ENCODE assay signal across 14 cellular contexts in the genomic region with DNA sequence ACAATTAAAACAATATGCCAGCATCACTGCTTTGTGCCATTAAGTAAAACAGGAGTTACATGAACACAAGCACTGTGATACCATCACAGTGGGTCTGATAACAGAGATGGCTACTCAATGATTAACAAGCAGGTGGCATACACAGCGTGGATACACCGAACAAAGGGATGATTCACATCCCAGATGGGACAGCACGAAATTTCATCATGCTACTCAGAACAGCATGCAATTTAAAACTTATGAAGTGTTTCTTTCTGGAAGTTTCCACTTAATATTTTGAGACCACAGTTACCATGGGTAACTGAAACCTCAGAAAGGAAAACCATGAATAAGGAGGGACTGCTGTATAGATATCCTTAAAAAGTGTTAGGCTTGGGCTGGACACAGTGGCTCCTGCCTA. TPM values are rescaled to one million over a fixed set of nuclear protein-coding genes. Genes with fewer than 3 reads are reported as not detected.
DNase-seq lines count a peak whose midpoint lies in the region; FAIRE-seq and TF ChIP-seq lines count a peak whose summit lies in the region.
"Had no signal": no experiment of that assay in that cellular context is flagged by ENCODE, and none has a peak within 500 bp of the region (broad histone marks: within the 10 kb centered on the region; RNA-seq: fewer than 3 reads in every experiment).

No MANE protein-coding gene starts in this region.

- no peaks in the 10 kb centered on the region for H3K9me3 Mint-ChIP-seq in activated naive CD4-positive, alpha-beta T cell treated with anti-CD3 and anti-CD28 coated beads, Interleukin-2, amount 10 ng/mL, durations not matched to agents 7 days and 5 days
- H3K9me3 Mint-ChIP-seq in astrocyte (ENCODE audit: unreplicated experiment), result no peaks in the 10 kb centered on the region
- H3K9me3 Mint-ChIP-seq: naive thymus-derived CD4-positive, alpha-beta T cell had no signal

- peak; percentile 65 for FAIRE-seq in astrocyte (lab: Jason Lieb, UNC)
- FAIRE-seq in frontal cortex (lab: Jason Lieb, UNC), result no peak
- FAIRE-seq: endometrium had no signal

- peak overlapping the region; percentile 5 for H3K27ac Mint-ChIP-seq in activated naive CD4-positive, alpha-beta T cell treated with anti-CD3 and anti-CD28 coated beads, Interleukin-2, amount 10 ng/mL, durations not matched to agents 7 days and 5 days
- H3K27ac Mint-ChIP-seq in astrocyte (ENCODE audit: unreplicated experiment), result peak overlapping the region; percentile 90

- no peak overlapping the region for H3K4me3 Mint-ChIP-seq in activated naive CD4-positive, alpha-beta T cell treated with anti-CD3 and anti-CD28 coated beads, Interleukin-2, amount 10 ng/mL, durations not matched to agents 7 days and 5 days
- no peak overlapping the region for H3K4me3 Mint-ChIP-seq in astrocyte (ENCODE audit: unreplicated experiment)
- H3K4me3 Mint-ChIP-seq: naive thymus-derived CD4-positive, alpha-beta T cell had no signal

- no peak for TF ChIP-seq CTCF in astrocyte (IDR thresholded peaks at IDR 0.05; ENCODE audit: insufficient read depth, low read depth, low read length)

- no peak overlapping the region for H3K9ac ChIP-seq in astrocyte (ENCODE audit: low read length)

- peaks cover 35% of the 10 kb centered on the region for H3K36me3 Mint-ChIP-seq in activated naive CD4-positive, alpha-beta T cell treated with anti-CD3 and anti-CD28 coated beads, Interleukin-2, amount 10 ng/mL, durations not matched to agents 7 days and 5 days
- no peaks in the 10 kb centered on the region for H3K36me3 Mint-ChIP-seq in astrocyte (ENCODE audit: low read depth, unreplicated experiment)

- no peak overlapping the region for H3K4me3 ChIP-seq in astrocyte (ENCODE audit: insufficient read depth, low read depth, low read length)
- H3K4me3 ChIP-seq: skin epidermis, vagina had no signal

- H3K27ac ChIP-seq in astrocyte (ENCODE audit: low read depth, low read length) (no peak overlapping the region), substantia nigra (ENCODE audit: low read depth, low read length, poor library complexity, severe bottlenecking) (peak overlapping the region; percentile 35)
- H3K27ac ChIP-seq: vagina had no signal

- intact Hi-C loops in posterior vena cava (cut with DNase I), result no loop called here

- no peak overlapping the region for H2AFZ ChIP-seq in astrocyte (ENCODE audit: low read depth, low read length)

- CTCF ChIA-PET in activated naive CD4-positive, alpha-beta T cell treated with anti-CD3 and anti-CD28 coated beads, Interleukin-2, amount 10 ng/mL, durations not matched to agents 7 days and 5 days (lab: Charles Lee), result no interaction called here

- H3K4me1 ChIP-seq in astrocyte (ENCODE audit: insufficient read depth, low read length), result no peaks in the 10 kb centered on the region
- H3K4me1 ChIP-seq: vagina had no signal

- H3K27me3 ChIP-seq in astrocyte (ENCODE audit: insufficient read depth, low read length), result no peaks in the 10 kb centered on the region
- H3K27me3 ChIP-seq: vagina had no signal

- no peaks in the 10 kb centered on the region for H3K79me2 ChIP-seq in astrocyte (ENCODE audit: insufficient read depth, low read length)

- peaks cover 9% of the 10 kb centered on the region for H3K36me3 ChIP-seq in astrocyte (ENCODE audit: insufficient read depth, low read length)

- no peaks in the 10 kb centered on the region for H3K9me3 ChIP-seq in astrocyte (ENCODE audit: insufficient read depth, low read depth, low read length)
- H3K9me3 ChIP-seq: vagina had no signal

- DNase-seq in activated naive CD4-positive, alpha-beta T cell treated with anti-CD3 and anti-CD28 coated beads, Interleukin-2, amount 10 ng/mL, durations not matched to agents 7 days and 5 days, result no peak
- DNase-seq in activated naive CD4-positive, alpha-beta T cell treated with Interleukin-2 at 50 U/mL for 16 hours, result no peak
- DNase-seq in astrocyte (ENCODE audit: low read depth) (peak; percentile 57), foreskin melanocyte (peak; percentile 63), substantia nigra (lab: John Stamatoyannopoulos, UW) (peak in 6 of 49 donors; percentile 5 to 41 (median 11)), NCI-H1105 treated with DMSO at 0.1 percent for 48 hours (lab: John Stamatoyannopoulos, UW) (no peak), frontal cortex (ENCODE audit: low spot score in 2 of 2) (no peak), posterior vena cava (ENCODE audit: low spot score) (no peak)
- DNase-seq: Kasumi-1; naive thymus-derived CD4-positive, alpha-beta T cell; T1000 had no signal

- H3K4me2 ChIP-seq in astrocyte (ENCODE audit: low read length), result no peak overlapping the region

- no peaks in the 10 kb centered on the region for H3K27me3 Mint-ChIP-seq in activated naive CD4-positive, alpha-beta T cell treated with anti-CD3 and anti-CD28 coated beads, Interleukin-2, amount 10 ng/mL, durations not matched to agents 7 days and 5 days
- no peaks in the 10 kb centered on the region for H3K27me3 Mint-ChIP-seq in astrocyte (ENCODE audit: low read depth, unreplicated experiment)
- H3K27me3 Mint-ChIP-seq: naive thymus-derived CD4-positive, alpha-beta T cell had no signal

- no peaks in the 10 kb centered on the region for H4K20me1 ChIP-seq in astrocyte (ENCODE audit: insufficient read depth, low read length)

- no peaks in the 10 kb centered on the region for H3K4me1 Mint-ChIP-seq in activated naive CD4-positive, alpha-beta T cell treated with anti-CD3 and anti-CD28 coated beads, Interleukin-2, amount 10 ng/mL, durations not matched to agents 7 days and 5 days
- H3K4me1 Mint-ChIP-seq in astrocyte (ENCODE audit: low read depth, unreplicated experiment), result no peaks in the 10 kb centered on the region
- H3K4me1 Mint-ChIP-seq: naive thymus-derived CD4-positive, alpha-beta T cell had no signal

RNA-seq across cellular contexts. Expression of a gene that starts 44.5 kb away (rescaled TPM):
- total RNA-seq in astrocyte (10.3 and 12.4 TPM in 2 replicates), frontal cortex (1.6 TPM), posterior vena cava (10 to 100 TPM in 1 of 2 donors, 1 to 10 TPM in 1; 6.3 to 14.5 TPM)

RNA-seq across cellular contexts. Expression of a gene that starts 55.3 kb away (rescaled TPM):
- 24.2 and 24.4 TPM in 2 replicates for total RNA-seq in astrocyte
- total RNA-seq in frontal cortex, result 17.5 TPM
- total RNA-seq in posterior vena cava, result 10 to 100 TPM; 19.8 to 23.3 TPM

Comparison
In these comparisons a context has a peak if more than half of its experiments do, and no peak if none do; other contexts are left out.
1. DNase-seq: peak in astrocyte (single experiment) and foreskin melanocyte (single experiment); none in activated naive CD4-positive, alpha-beta T cell treated with anti-CD3 and anti-CD28 coated beads, Interleukin-2, amount 10 ng/mL, durations not matched to agents 7 days and 5 days (single experiment), activated naive CD4-positive, alpha-beta T cell treated with Interleukin-2 at 50 U/mL for 16 hours (single experiment), NCI-H1105 treated with DMSO at 0.1 percent for 48 hours (single experiment), frontal cortex (0 of 2) and posterior vena cava (single experiment).